Comparison of ENCODE assay signal across 17 cellular contexts in the genomic region with DNA sequence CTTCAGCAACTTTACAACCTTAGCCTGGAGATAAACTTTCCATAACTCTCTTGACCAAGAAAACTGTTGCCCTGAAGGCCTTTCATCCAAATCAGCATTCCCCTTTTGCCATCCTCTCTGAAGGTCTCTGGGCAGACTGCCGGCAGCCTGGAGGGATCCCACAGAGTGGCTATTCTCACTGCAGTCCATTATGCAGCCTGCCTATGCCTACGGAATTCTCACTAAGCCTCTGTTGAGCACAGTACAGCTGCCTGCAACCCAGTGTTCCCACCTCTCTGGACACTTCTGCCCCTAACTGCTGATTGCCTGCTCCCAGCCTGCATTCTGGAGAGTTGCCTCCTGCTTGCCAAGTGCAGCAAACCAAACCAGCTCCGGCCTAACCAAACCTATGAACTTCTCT.
DNase-seq lines count a peak whose midpoint lies in the region; ATAC-seq lines count a peak whose summit lies in the region.
"Had no signal": no experiment of that assay in that cellular context is flagged by ENCODE, and none has a peak within 500 bp of the region (broad histone marks: within the 10 kb centered on the region; RNA-seq: fewer than 3 reads in every experiment).

No MANE protein-coding gene starts in this region.

- peak; percentile 54 for DNase-seq in Ammon's horn (ENCODE audit: low spot score)
- DNase-seq in D341Med (ENCODE audit: low spot score): peak; percentile 7
- DNase-seq in cerebellar cortex (ENCODE audit: low spot score): peak; percentile 14
- DNase-seq in islet precursor cell: peak; percentile 54
- no peak for DNase-seq in dermis blood vessel endothelial cell
- DNase-seq: ACHN; CD4-positive, alpha-beta memory T cell; DMS79 treated with DMSO at 0.1 percent for 48 hours; GDM1; GOT3; NCI-H1105 treated with DMSO at 0.1 percent for 48 hours; NCI-H1694 treated with DMSO at 0.1 percent for 48 hours; NCI-H69; RPMI8226; SIG-M5 had no signal

- ATAC-seq in GM18861 (IDR thresholded peaks at IDR 0.05; ENCODE audit: unreplicated experiment): no peak
- ATAC-seq in esophagus mucosa: no peak
